In the genomic region with DNA sequence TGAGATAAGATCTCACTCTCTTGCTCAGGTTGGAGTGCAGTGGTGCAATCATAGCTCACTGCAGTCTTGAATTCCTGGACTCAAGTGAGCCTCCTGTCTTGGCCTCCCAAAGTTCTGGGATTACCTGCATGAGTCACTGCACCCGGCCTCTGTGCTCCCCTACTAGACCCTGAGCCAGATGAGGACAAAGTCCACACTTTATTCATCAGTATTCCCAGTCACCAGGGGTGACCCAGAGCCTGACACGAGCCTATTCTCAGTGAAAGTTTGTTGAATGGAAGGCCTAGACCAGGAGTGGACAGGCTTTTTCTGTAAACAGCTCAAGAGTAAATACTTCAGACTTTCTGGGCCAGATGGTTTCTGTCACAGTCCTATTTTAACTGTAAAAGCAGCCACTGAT, we compare ENCODE assay signal across 17 cellular contexts.
DNase-seq lines count a peak whose midpoint lies in the region; ATAC-seq, FAIRE-seq and TF ChIP-seq lines count a peak whose summit lies in the region.
"Had no signal": no experiment of that assay in that cellular context is flagged by ENCODE, and none has a peak within 500 bp of the region (broad histone marks: within the 10 kb centered on the region; RNA-seq: fewer than 3 reads in every experiment).

No MANE protein-coding gene starts in this region.

- ATAC-seq in left colon = peak; percentile 53
- ATAC-seq in pancreas = peak; percentile 54 to 85 (median 72)
- no peak for ATAC-seq in GM19463 (IDR thresholded peaks at IDR 0.05; ENCODE audit: unreplicated experiment)
- ATAC-seq: CD8-positive, alpha-beta T cell; PC-3 had no signal

- TF ChIP-seq CTCF in Peyer's patch (IDR thresholded peaks at IDR 0.05) (no peak), pancreas (IDR thresholded peaks at IDR 0.05) (no peak), spleen (IDR thresholded peaks at IDR 0.05 in 8 of 11, conservative IDR thresholded peaks at IDR 0.05 in 3 of 11) (no peak)

- H3K4me1 ChIP-seq in Peyer's patch = peaks cover 0 to 15% (median 4%) of the 10 kb centered on the region in 4 donors
- peaks cover 0 to 12% (median 6%) of the 10 kb centered on the region in 3 donors for H3K4me1 ChIP-seq in pancreas
- no peaks in the 10 kb centered on the region for H3K4me1 ChIP-seq in spleen
- H3K4me1 ChIP-seq: BE2C had no signal

- FAIRE-seq in pancreas (lab: Jason Lieb, UNC) = no peak

- H3K9me3 ChIP-seq in Peyer's patch = no peaks in the 10 kb centered on the region
- no peaks in the 10 kb centered on the region for H3K9me3 ChIP-seq in pancreas
- no peaks in the 10 kb centered on the region for H3K9me3 ChIP-seq in spleen
- H3K9me3 ChIP-seq: BE2C, SK-N-SH had no signal

- H3K4me3 ChIP-seq in Peyer's patch = no peak overlapping the region
- no peak overlapping the region for H3K4me3 ChIP-seq in pancreas
- H3K4me3 ChIP-seq in spleen = no peak overlapping the region

- no peaks in the 10 kb centered on the region for H3K27me3 ChIP-seq in Peyer's patch
- H3K27me3 ChIP-seq in pancreas = no peaks in the 10 kb centered on the region
- no peaks in the 10 kb centered on the region for H3K27me3 ChIP-seq in spleen (replicated peaks in 1 of 7)
- H3K27me3 ChIP-seq: BE2C had no signal

- DNase-seq in DMS53 (lab: John Stamatoyannopoulos, UW) = peak; percentile 81
- DNase-seq in Peyer's patch = peak in 2 of 3 donors; percentile 61 to 72
- peak in 1 of 2 donors; percentile 55 for DNase-seq in left colon
- DNase-seq in pancreas = peak in 1 of 6 donors; percentile 33
- no peak for DNase-seq in spleen
- no peak for DNase-seq in activated T-cell treated with anti-CD3 and anti-CD28 coated beads for 4 hours
- DNase-seq: BE2C; CD8-positive, alpha-beta T cell; GOT3; KG1; NCI-H1105; NCI-H1930; NCI-H2171 treated with DMSO at 0.1 percent for 48 hours; PC-3; SK-N-SH had no signal

- 5 to 6% methylated on average over 2 of the region's 2 CpGs for WGBS in pancreas, 2 donors
- WGBS in spleen, 5 donors = 50 to 74% (median 68%) methylated on average over 2 of the region's 2 CpGs

- no peak for TF ChIP-seq POLR2A in Peyer's patch (IDR thresholded peaks at IDR 0.05)
- TF ChIP-seq POLR2A in spleen (IDR thresholded peaks at IDR 0.05) = no peak

- no peaks in the 10 kb centered on the region for H3K36me3 ChIP-seq in Peyer's patch
- no peaks in the 10 kb centered on the region for H3K36me3 ChIP-seq in pancreas
- no peaks in the 10 kb centered on the region for H3K36me3 ChIP-seq in spleen
- H3K36me3 ChIP-seq: BE2C had no signal

- intact Hi-C loops in left colon (cut with DNase I, micrococcal nuclease) = no loop called here
- intact Hi-C loops in pancreas (cut with DNase I) = no loop called here
- intact Hi-C loops in spleen (cut with DNase I; ENCODE audit: low total_unique reads) = no loop called here

- peak overlapping the region in 3 of 4 donors; percentile 71 to 94 (median 86) for H3K27ac ChIP-seq in Peyer's patch
- peak overlapping the region in 3 of 4 donors; percentile 33 to 55 (median 35) for H3K27ac ChIP-seq in pancreas
- no peak overlapping the region for H3K27ac ChIP-seq in spleen
- H3K27ac ChIP-seq: HL-60 had no signal

Comparison
In these comparisons a context has a peak if more than half of its experiments do, and no peak if none do; other contexts are left out.
1. DNase-seq: peak in DMS53 (single experiment) and Peyer's patch (2 of 3); none in spleen (single experiment) and activated T-cell treated with anti-CD3 and anti-CD28 coated beads for 4 hours (single experiment).
2. H3K27ac ChIP-seq: peak in Peyer's patch (3 of 4) and pancreas (3 of 4); none in spleen (0 of 8).